In genomic region chr11:19939415-19939929, GRCh38 we compare ENCODE assay signal across 25 cellular contexts.
DNase-seq lines count a peak whose midpoint lies in the region; ATAC-seq and TF ChIP-seq lines count a peak whose summit lies in the region.
"Had no signal": no experiment of that assay in that cellular context is flagged by ENCODE, and none has a peak within 500 bp of the region (broad histone marks: within the 10 kb centered on the region; RNA-seq: fewer than 3 reads in every experiment).

No MANE protein-coding gene starts in this region.

- POLR2A ChIA-PET in HEK293T (lab: Yijun Ruan, JAX), result no interaction called here

- CTCF ChIA-PET in HEK293T (lab: Yijun Ruan, JAX), result interaction anchor here (0.7 to 0.9 kb wide), 2 partner anchors 14 to 193 kb away, joined by 4 read pairs; no protein-coding TSS in a partner anchor

- peak; percentile 64 for ATAC-seq in GM19351 (IDR thresholded peaks at IDR 0.05; ENCODE audit: unreplicated experiment)
- ATAC-seq in HG02943 (IDR thresholded peaks at IDR 0.05; ENCODE audit: low read depth, unreplicated experiment), result peak; percentile 69
- no peak for ATAC-seq in psoas muscle
- ATAC-seq: Panc1 had no signal

- DNase-seq in GM12865 (ENCODE audit: low read depth) (peak; percentile 57), germinal center (ENCODE audit: low spot score) (peak; percentile 13), HEK293T (ENCODE audit: extremely low spot score) (no peak), psoas muscle (no peak), putamen (ENCODE audit: low spot score) (no peak), GDM1 (lab: John Stamatoyannopoulos, UW) (no peak)
- DNase-seq: ACHN; activated CD4-positive, alpha-beta T cell treated with anti-CD3 and anti-CD28 coated beads for 48 hours; activated naive CD8-positive, alpha-beta T cell treated with anti-CD3 and anti-CD28 coated beads for 36 hours; effector CD4-positive, alpha-beta T cell; erythroblast; foreskin melanocyte; GF-D8; hippocampal formation; NCI-H1694 treated with DMSO at 0.1 percent for 48 hours; NCI-H2227 treated with DMSO at 0.1 percent for 48 hours; NCI-H82; SJCRH30; stimulated activated CD4-positive, alpha-beta T cell treated with anti-CD3 and anti-CD28 coated beads, Interleukin-12 subunit alpha, Interleukin-12 subunit beta, amount 100 ng/mL, for 4 hours; stimulated activated CD8-positive, alpha-beta memory T cell treated with anti-CD3 and anti-CD28 coated beads, Interleukin-4, amount 100 ng/mL, for 48 hours; T-helper 1 cell had no signal

- H3K27me3 ChIP-seq in psoas muscle (ENCODE audit: insufficient read depth in 3 of 3, low read length in 2 of 3), result no peaks in the 10 kb centered on the region
- H3K27me3 ChIP-seq: BLaER1 treated with 17β-estradiol and CSF1 and Interleukin-3, amounts not matched to agents 10 nM and 100 nM; SJCRH30 had no signal

- H3K9me3 ChIP-seq in psoas muscle, result no peaks in the 10 kb centered on the region
- H3K9me3 ChIP-seq: BLaER1 treated with 17β-estradiol and CSF1 and Interleukin-3, amounts not matched to agents 10 nM and 100 nM; SJCRH30 had no signal

- intact Hi-C loops in psoas muscle (cut with DNase I), result no loop called here

- no peaks in the 10 kb centered on the region for H3K4me1 ChIP-seq in psoas muscle
- H3K4me1 ChIP-seq: SJCRH30 had no signal

- H3K36me3 ChIP-seq in psoas muscle (ENCODE audit: insufficient read depth in 1 of 2, low read depth in 1 of 2), result peaks cover 5 to 13% of the 10 kb centered on the region in 2 donors
- H3K36me3 ChIP-seq: BLaER1 treated with 17β-estradiol and CSF1 and Interleukin-3, amounts not matched to agents 10 nM and 100 nM had no signal

- H3K27ac ChIP-seq in psoas muscle, result no peak overlapping the region
- H3K27ac ChIP-seq: BLaER1 treated with 17β-estradiol and CSF1 and Interleukin-3, amounts not matched to agents 10 nM and 100 nM; SJCRH30 had no signal

- H3K4me3 ChIP-seq in GM12865 (ENCODE audit: low read depth, low read length), result no peak overlapping the region
- H3K4me3 ChIP-seq in psoas muscle, result no peak overlapping the region
- H3K4me3 ChIP-seq: BLaER1 treated with 17β-estradiol and CSF1 and Interleukin-3, amounts not matched to agents 10 nM and 100 nM; SJCRH30 had no signal

- 85 to 89% (median 88%) methylated on average over 9 of the region's 9 CpGs for whole genome bisulfite sequencing in psoas muscle, 3 donors

- no peak for TF ChIP-seq CTCF in GM12865 (IDR thresholded peaks at IDR 0.05; ENCODE audit: insufficient read depth, low read depth, low read length, missing control alignments)
- no peak for TF ChIP-seq CTCF in psoas muscle (IDR thresholded peaks at IDR 0.05)

TF ChIP-seq in HEK293T, 16 proteins besides CTCF, POLR2A, EP300 and RAD21:
- TF ChIP-seq ELF4 (IDR thresholded peaks at IDR 0.05), result no peak
- no peak for TF ChIP-seq HDGF (IDR thresholded peaks at IDR 0.05; ENCODE audit: borderline replicate concordance)
- no peak for TF ChIP-seq FOXM1 (IDR thresholded peaks at IDR 0.05; ENCODE audit: borderline replicate concordance)
- TF ChIP-seq FOXK2 (IDR thresholded peaks at IDR 0.05), result no peak
- TF ChIP-seq FOXA1 (IDR thresholded peaks at IDR 0.05), result no peak
- TF ChIP-seq SP1 (IDR thresholded peaks at IDR 0.05), result no peak
- TF ChIP-seq ZNF384 (IDR thresholded peaks at IDR 0.05), result no peak
- TF ChIP-seq PKNOX1 (IDR thresholded peaks at IDR 0.05), result no peak
- TF ChIP-seq BHLHE40 (IDR thresholded peaks at IDR 0.05; ENCODE audit: borderline replicate concordance), result no peak
- no peak for TF ChIP-seq LEF1 (IDR thresholded peaks at IDR 0.05; ENCODE audit: borderline replicate concordance)
- no peak for TF ChIP-seq SUZ12 (IDR thresholded peaks at IDR 0.05)
- TF ChIP-seq CTBP1 (IDR thresholded peaks at IDR 0.05; ENCODE audit: borderline replicate concordance), result no peak
- no peak for TF ChIP-seq ARNT (IDR thresholded peaks at IDR 0.05)
- TF ChIP-seq NFRKB (IDR thresholded peaks at IDR 0.05), result no peak
- TF ChIP-seq TARDBP (IDR thresholded peaks at IDR 0.05), result no peak
- TF ChIP-seq L3MBTL2 (conservative IDR thresholded peaks at IDR 0.05), result no peak

Comparison
In these comparisons a context has a peak if more than half of its experiments do, and no peak if none do; other contexts are left out.
1. DNase-seq: peak in GM12865 (single experiment) and germinal center (single experiment); none in HEK293T (single experiment), psoas muscle (0 of 2), putamen (single experiment) and GDM1 (single experiment).
2. ATAC-seq: peak in GM19351 (single experiment) and HG02943 (single experiment); none in psoas muscle (0 of 4).